ENCODE assay signal across 22 cellular contexts in genomic region chr4:126572264-126572663, GRCh38.
"Had no signal": no experiment of that assay in that cellular context is flagged by ENCODE, and none has a peak within 500 bp of the region (broad histone marks: within the 10 kb centered on the region; RNA-seq: fewer than 3 reads in every experiment).

No MANE protein-coding gene starts in this region.

- H3K27ac ChIP-seq: coronary artery, gastrocnemius medialis, heart right ventricle, neural progenitor cell, ovary, right atrium auricular region, sigmoid colon, skin epidermis, thoracic aorta, transverse colon had no signal

- H3K9ac ChIP-seq: neural progenitor cell had no signal

- H3K4me1 ChIP-seq: gastrocnemius medialis, heart right ventricle, neural progenitor cell, right atrium auricular region, sigmoid colon, transverse colon had no signal

- H3K4me3 ChIP-seq: coronary artery, gastrocnemius medialis, heart right ventricle, neural progenitor cell, ovary, right atrium auricular region, sigmoid colon, skin epidermis, thoracic aorta, transverse colon had no signal

- FAIRE-seq: endothelial cell of umbilical vein, islet of Langerhans had no signal

- DNase-seq: effector CD4-positive, alpha-beta T cell; endodermal cell; gastrocnemius medialis; heart right ventricle; hypothalamus; kidney glomerular epithelial cell; mammary epithelial cell; nucleus accumbens; ovary; sigmoid colon; stimulated activated CD4-positive, alpha-beta T cell treated with anti-CD3 and anti-CD28 coated beads, Interleukin-2, amount 100 ng/mL, for 24 hours; stimulated activated CD4-positive, alpha-beta T cell treated with anti-CD3 and anti-CD28 coated beads, Interleukin-4, amount 100 ng/mL, for 4 hours; stimulated activated naive B cell treated with anti-CD40 and anti-IgM and Interleukin-4, amounts not matched to agents 10 μg/mL and 1 μg/mL and 100 μg/mL, for 72 hours; stimulated activated naive CD8-positive, alpha-beta T cell treated with anti-CD3 and anti-CD28 coated beads, Interleukin-15, amount 100 ng/mL, for 72 hours; transverse colon had no signal

- H3K36me3 ChIP-seq: gastrocnemius medialis, heart right ventricle, neural progenitor cell, ovary, right atrium auricular region, sigmoid colon, thoracic aorta, transverse colon had no signal

- H3K27me3 ChIP-seq: gastrocnemius medialis, heart right ventricle, neural progenitor cell, ovary, right atrium auricular region, sigmoid colon, transverse colon had no signal

- H3K4me2 ChIP-seq: neural progenitor cell had no signal

- H3K9me3 ChIP-seq: gastrocnemius medialis, heart right ventricle, ovary, right atrium auricular region, sigmoid colon, thoracic aorta, transverse colon had no signal
